8 cellular contexts compared by ENCODE assay signal in genomic region chr1:33633019-33633801, GRCh38.
DNase-seq lines count a peak whose midpoint lies in the region; ATAC-seq and TF ChIP-seq lines count a peak whose summit lies in the region.

No MANE protein-coding gene starts in this region.

- H3K36me3 Mint-ChIP-seq in T-helper 17 cell (ENCODE audit: low read depth) = no peaks in the 10 kb centered on the region

- peaks cover 63% of the 10 kb centered on the region for H3K27me3 Mint-ChIP-seq in T-helper 17 cell

- no peak overlapping the region for H3K27ac Mint-ChIP-seq in T-helper 17 cell

- intact Hi-C loops in left ventricle myocardium inferior (cut with micrococcal nuclease) = no loop called here

- no peak overlapping the region for H3K4me3 ChIP-seq in left ventricle myocardium inferior

- peaks cover 11% of the 10 kb centered on the region for H3K4me1 Mint-ChIP-seq in T-helper 17 cell

- no peaks in the 10 kb centered on the region for H3K36me3 ChIP-seq in left ventricle myocardium inferior

- DNase-seq in NCI-H1694 (lab: John Stamatoyannopoulos, UW) = peak; percentile 83
- DNase-seq in T-helper 17 cell = peak; percentile 56 to 81 (median 65)
- DNase-seq in amniotic stem cell (lab: John Stamatoyannopoulos, UW) = peak; percentile 62
- peak; percentile 87 for DNase-seq in left ventricle myocardium inferior
- DNase-seq in retina = peak; percentile 82

- H3K4me1 ChIP-seq in left ventricle myocardium inferior = peaks cover 4% of the 10 kb centered on the region

- ATAC-seq in GM21528 (IDR thresholded peaks at IDR 0.05; ENCODE audit: low FRiP score, unreplicated experiment) (peak; percentile 63), T-helper 17 cell (peak; percentile 92), HG03469 (IDR thresholded peaks at IDR 0.05; ENCODE audit: unreplicated experiment) (no peak)

- no peaks in the 10 kb centered on the region for H3K9me3 ChIP-seq in T-helper 17 cell (ENCODE audit: control insufficient read depth, low read length, poor library complexity, severe bottlenecking)
- H3K9me3 ChIP-seq in left ventricle myocardium inferior (replicated peaks) = no peaks in the 10 kb centered on the region

- H3K27ac ChIP-seq in C4-2B (no peak overlapping the region), left ventricle myocardium inferior (replicated peaks) (no peak overlapping the region)

- no peak overlapping the region for H3K4me3 Mint-ChIP-seq in T-helper 17 cell

- H3K27me3 ChIP-seq in left ventricle myocardium inferior (ENCODE audit: low read depth) = peaks cover 8% of the 10 kb centered on the region

- peak; percentile 100 for TF ChIP-seq CTCF in C4-2B (conservative IDR thresholded peaks at IDR 0.05)
- TF ChIP-seq CTCF in left ventricle myocardium inferior (IDR thresholded peaks at IDR 0.05; ENCODE audit: borderline replicate concordance) = peak; percentile 99
